Comparison of ENCODE assay signal across 9 cellular contexts in genomic region chr7:139044813-139045794, GRCh38. TPM values are rescaled to one million over a fixed set of nuclear protein-coding genes. Genes with fewer than 3 reads are reported as not detected.
A peak's percentile ranks its signal among the peaks of the same experiment; 100 is the strongest.
DNase-seq lines count a peak whose midpoint lies in the region; ATAC-seq, FAIRE-seq and TF ChIP-seq lines count a peak whose summit lies in the region.
"Had no signal": no experiment of that assay in that cellular context is flagged by ENCODE, and none has a peak within 500 bp of the region (broad histone marks: within the 10 kb centered on the region; RNA-seq: fewer than 3 reads in every experiment).

No MANE protein-coding gene starts in this region.

- BruUV-seq in mammary epithelial cell (replicated peaks; lab: Mats Ljungman, UMichigan) (TSS peak; percentile 12), K562 (replicated peaks; lab: Mats Ljungman, UMichigan) (TSS peak; percentile 20)

- H3K4me1 ChIP-seq in mammary epithelial cell (ENCODE audit: insufficient read depth, low read length) (no peaks in the 10 kb centered on the region), breast epithelium (no peaks in the 10 kb centered on the region), K562 (replicated peaks in 1 of 2; ENCODE audit: control insufficient read depth in 2 of 2, insufficient read depth in 2 of 2, low read length in 2 of 2) (peaks cover 7 to 27% of the 10 kb centered on the region in 2 experiments), upper lobe of left lung (peaks cover 9 to 18% (median 13%) of the 10 kb centered on the region in 4 donors)

- TF ChIP-seq CTCF in mammary epithelial cell (conservative IDR thresholded peaks at IDR 0.05 in 1 of 2, IDR thresholded peaks at IDR 0.05 in 1 of 2; ENCODE audit: extremely low read depth in 1 of 2, insufficient read depth in 1 of 2, low read depth in 1 of 2, low read length in 2 of 2) (no peak), breast epithelium (IDR thresholded peaks at IDR 0.05) (no peak), K562 (IDR thresholded peaks at IDR 0.05 in 2 of 3, conservative IDR thresholded peaks at IDR 0.05 in 1 of 3; ENCODE audit: insufficient read depth in 2 of 3, low read depth in 1 of 3, low read length in 3 of 3) (no peak), upper lobe of left lung (IDR thresholded peaks at IDR 0.05) (no peak), brain microvascular endothelial cell (IDR thresholded peaks at IDR 0.05; ENCODE audit: low read depth, low read length, missing control alignments) (no peak)

- H3K4me2 ChIP-seq in mammary epithelial cell (ENCODE audit: insufficient read depth, low read depth, low read length) (no peak overlapping the region), K562 (ENCODE audit: insufficient read depth, low read length) (peak overlapping the region; percentile 50)

- POLR2A ChIA-PET in K562 (lab: Yijun Ruan, JAX): interaction anchor here (0.7 to 1.5 kb wide), 8 partner anchors 9 to 787 kb away, joined by 3 to 6 read pairs (median 3); no protein-coding TSS in a partner anchor

- H4K20me1 ChIP-seq in mammary epithelial cell (ENCODE audit: insufficient read depth, low read length): no peaks in the 10 kb centered on the region
- H4K20me1 ChIP-seq in K562 (replicated peaks; ENCODE audit: control insufficient read depth, insufficient read depth, low read length): no peaks in the 10 kb centered on the region

- FAIRE-seq in K562 (lab: Jason Lieb, UNC): no peak

- H2AFZ ChIP-seq in mammary epithelial cell (ENCODE audit: low read depth, low read length) (no peak overlapping the region), K562 (ENCODE audit: low read depth, low read length) (no peak overlapping the region)

- DNase-seq in mammary epithelial cell (no peak), breast epithelium (ENCODE audit: low spot score in 2 of 2) (no peak), NOMO-1 (lab: John Stamatoyannopoulos, UW; ENCODE audit: unreplicated experiment in 2 of 2) (peak; percentile 45 to 50), K562 (ENCODE audit: extremely low read depth in 1 of 4, low spot score in 3 of 4) (peak; percentile 38 to 64 (median 58)), upper lobe of left lung (no peak), brain microvascular endothelial cell (no peak), RKO (ENCODE audit: low spot score) (no peak), HuH-7.5 (ENCODE audit: low spot score) (no peak)

- TF ChIP-seq EP300 in K562 (IDR thresholded peaks at IDR 0.05; ENCODE audit: low read length) (peak; percentile 41; the same call in 1 of the 2 replicates), upper lobe of left lung (IDR thresholded peaks at IDR 0.05) (no peak)

- H3K9me3 ChIP-seq in mammary epithelial cell (replicated peaks; ENCODE audit: insufficient read depth, low read length) (no peaks in the 10 kb centered on the region), breast epithelium (no peaks in the 10 kb centered on the region), K562 (replicated peaks; ENCODE audit: control insufficient read depth, insufficient read depth, low read depth, low read length) (no peaks in the 10 kb centered on the region), upper lobe of left lung (no peaks in the 10 kb centered on the region)

- in situ Hi-C loops in mammary epithelial cell (cut with MboI; ENCODE audit: low sequenced_read_pairs in 2 of 2) (no loop called here), K562 (cut with MboI) (no loop called here), brain microvascular endothelial cell (cut with HindIII; ENCODE audit: low pct_ligation_motif_present, low sequenced_read_pairs) (no loop called here)

- ATAC-seq in K562: peak; percentile 50
- ATAC-seq in upper lobe of left lung (ENCODE audit: low FRiP score in 2 of 2): no peak

- no peaks in the 10 kb centered on the region for H3K79me2 ChIP-seq in mammary epithelial cell (ENCODE audit: insufficient read depth, low read length)
- H3K79me2 ChIP-seq in K562 (ENCODE audit: control insufficient read depth, insufficient read depth, low read length): no peaks in the 10 kb centered on the region

- 92% methylated on average over 5 of the region's 5 CpGs for WGBS in mammary epithelial cell (ENCODE audit: low coverage, missing lambda C conversion rate)
- 24% methylated on average over 5 of the region's 5 CpGs for WGBS in K562 (ENCODE audit: insufficient coverage, low coverage, missing lambda C conversion rate)
- 59 to 75% methylated on average over 5 of the region's 5 CpGs for WGBS in upper lobe of left lung, 2 donors

- no peaks in the 10 kb centered on the region for H3K9me1 ChIP-seq in K562 (ENCODE audit: control insufficient read depth, insufficient read depth, low read length)

- TF ChIP-seq POLR2A in breast epithelium (IDR thresholded peaks at IDR 0.05) (no peak), K562 (conservative IDR thresholded peaks at IDR 0.05) (no peak), upper lobe of left lung (IDR thresholded peaks at IDR 0.05) (no peak)

- no peaks in the 10 kb centered on the region for H3K27me3 ChIP-seq in mammary epithelial cell (ENCODE audit: insufficient read depth, low read length)
- no peaks in the 10 kb centered on the region for H3K27me3 ChIP-seq in breast epithelium
- H3K27me3 ChIP-seq in K562 (ENCODE audit: control insufficient read depth in 2 of 2, insufficient read depth in 2 of 2, low read length in 2 of 2): no peaks in the 10 kb centered on the region
- H3K27me3 ChIP-seq in upper lobe of left lung: no peaks in the 10 kb centered on the region
- H3K27me3 ChIP-seq in brain microvascular endothelial cell (replicated peaks): no peaks in the 10 kb centered on the region

- TF ChIP-seq RAD21 in K562 (CRISPR knock-in tag; conservative IDR thresholded peaks at IDR 0.05 in 1 of 2, IDR thresholded peaks at IDR 0.05 in 1 of 2): no peak

- H3K4me3 ChIP-seq in mammary epithelial cell (replicated peaks in 1 of 3; ENCODE audit: insufficient read depth in 1 of 3, low read depth in 2 of 3, low read length in 3 of 3) (no peak overlapping the region), breast epithelium (no peak overlapping the region), K562 (no peak overlapping the region), upper lobe of left lung (no peak overlapping the region), brain microvascular endothelial cell (ENCODE audit: low read depth, low read length) (no peak overlapping the region)

- no peak overlapping the region for H3K27ac ChIP-seq in mammary epithelial cell (ENCODE audit: insufficient read depth, low read depth, low read length)
- H3K27ac ChIP-seq in breast epithelium: peak overlapping the region in 1 of 2 donors; percentile 21
- H3K27ac ChIP-seq in K562 (ENCODE audit: extremely low read depth, low read depth, low read length): peak overlapping the region; percentile 60
- H3K27ac ChIP-seq in upper lobe of left lung: peak overlapping the region in 3 of 4 donors; percentile 5 to 66 (median 42)
- H3K27ac ChIP-seq in brain microvascular endothelial cell: no peak overlapping the region
- H3K27ac ChIP-seq: RWPE1 had no signal

- intact Hi-C loops in mammary epithelial cell (cut with micrococcal nuclease): no loop called here
- intact Hi-C loops in breast epithelium (cut with DNase I; ENCODE audit: low total_unique reads): loop anchor here (5.0 kb wide), 1 partner anchor 518 kb away; no protein-coding TSS in a partner anchor
- intact Hi-C loops in K562 (cut with micrococcal nuclease): loop anchor here (2.0 kb wide), 2 partner anchors 28 to 30 kb away; no protein-coding TSS in a partner anchor

- H3K36me3 ChIP-seq in mammary epithelial cell (ENCODE audit: insufficient read depth, low read length) (peaks cover 26% of the 10 kb centered on the region), breast epithelium (no peaks in the 10 kb centered on the region), K562 (ENCODE audit: control insufficient read depth, insufficient read depth, low read length) (peaks cover 49% of the 10 kb centered on the region), upper lobe of left lung (peaks cover 22 to 43% (median 40%) of the 10 kb centered on the region in 4 donors), brain microvascular endothelial cell (replicated peaks) (peaks cover 9% of the 10 kb centered on the region)

- CTCF ChIA-PET in mammary epithelial cell (lab: Charles Lee; ENCODE audit: low non-redundant PET) (no interaction called here), K562 (lab: Yijun Ruan, JAX; ENCODE audit: low intra/inter-chr PET ratio) (no interaction called here)

- dilution Hi-C loops in mammary epithelial cell (cut with HindIII; ENCODE audit: low sequenced_read_pairs): no loop called here

- H3K9ac ChIP-seq in mammary epithelial cell (ENCODE audit: insufficient read depth, low read length): no peak overlapping the region
- H3K9ac ChIP-seq in K562 (ENCODE audit: insufficient read depth in 1 of 2, low read depth in 2 of 2, low read length in 2 of 2): no peak overlapping the region

TF ChIP-seq in K562, 482 proteins besides CTCF, POLR2A, EP300 and RAD21 (continues in another document):
- peak; percentile 13; the same call in 1 of the 2 replicates for TF ChIP-seq CC2D1A (IDR thresholded peaks at IDR 0.05)

RNA-seq across cellular contexts. Expression of gene ZC3HAV1L, which starts 9.3 kb away (rescaled TPM):
- total RNA-seq in mammary epithelial cell: 10 to 100 TPM in 1 of 2 donors, 1 to 10 TPM in 1; 9.9 to 14.8 TPM
- 9.5 TPM for polyA plus RNA-seq in mammary epithelial cell
- 15.9 TPM for polyA minus RNA-seq in mammary epithelial cell
- 10 to 100 TPM; 12.5 to 24.9 (median 19.3) TPM for total RNA-seq in breast epithelium
- total RNA-seq in K562 (2011; cell fraction: chromatin; rRNA removed; ENCODE audit: low replicate concordance): not detected in 2 replicates
- not detected in 2 replicates for total RNA-seq in K562 (2011; cell fraction: nucleolus; rRNA removed)
- total RNA-seq in K562 (2011; cell fraction: nucleoplasm; rRNA removed): not detected in 2 replicates
- total RNA-seq in K562 (2014; rRNA removed): not detected in 2 replicates
- total RNA-seq in K562 (2014; rRNA removed; fragmentation: Illumina TruSeq; extraction: Trizol): not detected in 2 replicates
- not detected in 2 replicates for total RNA-seq in K562 (2015; rRNA removed; fragmentation: Illumina TruSeq; extraction: Trizol)
- total RNA-seq in K562 (2021): not detected in 2 replicates
- not detected in 2 replicates for polyA plus RNA-seq in K562 (2011; rRNA removed)
- polyA plus RNA-seq in K562 (2011; cell fraction: cytosol; rRNA removed): not detected in 2 replicates
- not detected in 2 replicates for polyA plus RNA-seq in K562 (2011; cell fraction: nucleus; rRNA removed)
- not detected in 2 replicates for polyA plus RNA-seq in K562 (2012)
- not detected in 2 replicates for polyA plus RNA-seq in K562 (2014; fragmentation: Illumina TruSeq; extraction: Trizol)
- polyA plus RNA-seq in K562 (2014; fragmentation: Nextera tagmentation; extraction: Ambion mirVana): not detected
- polyA plus RNA-seq in K562 (2014; rRNA removed): not detected in 2 replicates
- not detected in 2 replicates for polyA minus RNA-seq in K562 (2011; rRNA and poly(A)+ RNA removed)
- polyA minus RNA-seq in K562 (2011; cell fraction: cytosol; rRNA and poly(A)+ RNA removed): not detected in 2 replicates
- not detected in 2 replicates for polyA minus RNA-seq in K562 (2011; cell fraction: nucleus; rRNA and poly(A)+ RNA removed)
- total RNA-seq in upper lobe of left lung: 10 to 100 TPM in 2 of 6 donors, 1 to 10 TPM in 4; 3.4 to 12.6 (median 8.3) TPM

Comparison
In these comparisons a context has a peak if more than half of its experiments do, and no peak if none do; other contexts are left out.
1. DNase-seq: peak in NOMO-1 (2 of 2) and K562 (4 of 4); none in mammary epithelial cell (single experiment), breast epithelium (0 of 2), upper lobe of left lung (0 of 2), brain microvascular endothelial cell (single experiment), RKO (single experiment) and HuH-7.5 (single experiment).
2. H3K27ac ChIP-seq: peak in K562 (single experiment) and upper lobe of left lung (3 of 4); none in mammary epithelial cell (single experiment) and brain microvascular endothelial cell (single experiment).
3. RNA of gene ZC3HAV1L, which starts 9.3 kb away (total RNA-seq): 12.5 to 24.9 TPM in breast epithelium, 9.9 to 14.8 TPM in mammary epithelial cell and 3.4 to 12.6 TPM in upper lobe of left lung; not detected in K562; every median in the first group is over 4 times any median in the second.